Comparison of ENCODE assay signal across 25 cellular contexts in genomic region chr12:9127484-9127883, GRCh38. TPM values are rescaled to one million over a fixed set of nuclear protein-coding genes. Genes with fewer than 3 reads are reported as not detected.
"Had no signal": no experiment of that assay in that cellular context is flagged by ENCODE, and none has a peak within 500 bp of the region (broad histone marks: within the 10 kb centered on the region; RNA-seq: fewer than 3 reads in every experiment).

No MANE protein-coding gene starts in this region.

- H3K27ac ChIP-seq: coronary artery, esophagus muscularis mucosa, foreskin keratinocyte, gastroesophageal sphincter, heart left ventricle, psoas muscle, skin epidermis, spleen, suprapubic skin, transverse colon, upper lobe of right lung, uterus had no signal

- DNase-seq: dermis blood vessel endothelial cell; effector memory CD4-positive, alpha-beta T cell; foreskin keratinocyte; hippocampal formation; kidney glomerular epithelial cell; left colon; left ventricle myocardium superior; mesenchymal stem cell; mucosa of descending colon; naive B cell; stimulated activated naive CD4-positive, alpha-beta T cell; stimulated activated naive CD8-positive, alpha-beta T cell treated with anti-CD3 and anti-CD28 coated beads, Interleukin-15, amount 100 ng/mL, for 72 hours; transverse colon; upper lobe of right lung; uterus had no signal

- ATAC-seq: foreskin keratinocyte; gastroesophageal sphincter; heart left ventricle; left colon; left ventricle myocardium superior; mucosa of descending colon; natural killer cell treated with Interleukin-12 subunit alpha and Interleukin-12 subunit beta and Interleukin-15 and Interleukin-18, amount 100 ng/mL, for 72 hours; psoas muscle; right cardiac atrium; stimulated activated naive CD8-positive, alpha-beta T cell treated with anti-CD3 and anti-CD28 coated beads, Interleukin-15, amount 100 ng/mL, for 72 hours; upper lobe of right lung had no signal

- H3K27me3 ChIP-seq: esophagus muscularis mucosa, foreskin keratinocyte, gastroesophageal sphincter, heart left ventricle, spleen, suprapubic skin, transverse colon, upper lobe of right lung, uterus had no signal

- H3K4me1 ChIP-seq: foreskin keratinocyte, psoas muscle, transverse colon, uterus had no signal

- H3K4me3 ChIP-seq: coronary artery, esophagus muscularis mucosa, gastroesophageal sphincter, heart left ventricle, mucosa of descending colon, psoas muscle, skin epidermis, spleen, suprapubic skin, transverse colon, upper lobe of right lung, uterus had no signal

- H3K36me3 ChIP-seq: esophagus muscularis mucosa, gastroesophageal sphincter, heart left ventricle, suprapubic skin, transverse colon, upper lobe of right lung, uterus had no signal

- H3K9me3 ChIP-seq: esophagus muscularis mucosa, gastroesophageal sphincter, mucosa of descending colon, suprapubic skin, transverse colon, upper lobe of right lung, uterus had no signal

RNA-seq across cellular contexts. Expression of gene A2M, which starts 11.8 kb away (rescaled TPM):
- total RNA-seq: foreskin keratinocyte had no signal
